Comparison of ENCODE assay signal across 17 cellular contexts in genomic region chr7:75957021-75957736, GRCh38. TPM values are rescaled to one million over a fixed set of nuclear protein-coding genes. Genes with fewer than 3 reads are reported as not detected.
A peak's percentile ranks its signal among the peaks of the same experiment; 100 is the strongest.
DNase-seq lines count a peak whose midpoint lies in the region; ATAC-seq and TF ChIP-seq lines count a peak whose summit lies in the region.
"Had no signal": no experiment of that assay in that cellular context is flagged by ENCODE, and none has a peak within 500 bp of the region (broad histone marks: within the 10 kb centered on the region; RNA-seq: fewer than 3 reads in every experiment).

No MANE protein-coding gene starts in this region.

- ATAC-seq in activated T-cell treated with anti-CD3 and anti-CD28 coated beads, Interleukin-2, amount 50 U/mL, for 72 hours (replicated peaks in 1 of 2): no peak
- no peak for ATAC-seq in activated T-helper 17 cell treated with anti-CD3 and anti-CD28 coated beads, Interleukin-2, amount 50 U/mL, for 72 hours (replicated peaks)
- ATAC-seq: gastroesophageal sphincter had no signal

- 72% methylated on average over 16 of the region's 16 CpGs for WGBS in prostate gland

- no peaks in the 10 kb centered on the region for H3K27me3 Mint-ChIP-seq in chondrocyte (ENCODE audit: low read depth)
- no peaks in the 10 kb centered on the region for H3K27me3 Mint-ChIP-seq in progenitor cell of endocrine pancreas
- no peaks in the 10 kb centered on the region for H3K27me3 Mint-ChIP-seq in activated T-cell treated with anti-CD3 and anti-CD28 coated beads, Interleukin-2, amount 50 U/mL, for 72 hours (ENCODE audit: low read depth)
- no peaks in the 10 kb centered on the region for H3K27me3 Mint-ChIP-seq in activated T-helper 17 cell treated with anti-CD3 and anti-CD28 coated beads, Interleukin-2, amount 50 U/mL, for 72 hours
- H3K27me3 Mint-ChIP-seq: memory B cell had no signal

- no peaks in the 10 kb centered on the region for H3K9me3 Mint-ChIP-seq in chondrocyte (ENCODE audit: low read depth)
- no peaks in the 10 kb centered on the region for H3K9me3 Mint-ChIP-seq in progenitor cell of endocrine pancreas (ENCODE audit: low read depth)
- no peaks in the 10 kb centered on the region for H3K9me3 Mint-ChIP-seq in activated T-cell treated with anti-CD3 and anti-CD28 coated beads, Interleukin-2, amount 50 U/mL, for 72 hours
- no peaks in the 10 kb centered on the region for H3K9me3 Mint-ChIP-seq in activated T-helper 17 cell treated with anti-CD3 and anti-CD28 coated beads, Interleukin-2, amount 50 U/mL, for 72 hours
- H3K9me3 Mint-ChIP-seq: CD4-positive, CD25-positive, alpha-beta regulatory T cell; memory B cell had no signal

- peaks cover 7% of the 10 kb centered on the region for H3K36me3 Mint-ChIP-seq in chondrocyte (ENCODE audit: low read depth)
- peaks cover 23% of the 10 kb centered on the region for H3K36me3 Mint-ChIP-seq in progenitor cell of endocrine pancreas (ENCODE audit: insufficient read depth)
- peaks cover 0 to 1% of the 10 kb centered on the region in 2 donors for H3K36me3 Mint-ChIP-seq in activated T-cell treated with anti-CD3 and anti-CD28 coated beads, Interleukin-2, amount 50 U/mL, for 72 hours (ENCODE audit: insufficient read depth in 2 of 2)
- H3K36me3 Mint-ChIP-seq in activated T-helper 17 cell treated with anti-CD3 and anti-CD28 coated beads, Interleukin-2, amount 50 U/mL, for 72 hours (ENCODE audit: low read depth): peaks cover 33% of the 10 kb centered on the region

- peaks cover 26% of the 10 kb centered on the region for H3K4me1 Mint-ChIP-seq in chondrocyte (ENCODE audit: low read depth)
- peaks cover 11% of the 10 kb centered on the region for H3K4me1 Mint-ChIP-seq in progenitor cell of endocrine pancreas (ENCODE audit: low read depth)
- no peaks in the 10 kb centered on the region for H3K4me1 Mint-ChIP-seq in activated T-cell treated with anti-CD3 and anti-CD28 coated beads, Interleukin-2, amount 50 U/mL, for 72 hours (ENCODE audit: low read depth)
- no peaks in the 10 kb centered on the region for H3K4me1 Mint-ChIP-seq in activated T-helper 17 cell treated with anti-CD3 and anti-CD28 coated beads, Interleukin-2, amount 50 U/mL, for 72 hours

- no peak for TF ChIP-seq CTCF in HEK293 (tag by site-specific recombination; IDR thresholded peaks at IDR 0.05)
- TF ChIP-seq CTCF in chondrocyte (IDR thresholded peaks at IDR 0.05): no peak
- no peak for TF ChIP-seq CTCF in progenitor cell of endocrine pancreas (IDR thresholded peaks at IDR 0.05; ENCODE audit: unreplicated experiment)
- TF ChIP-seq CTCF in prostate gland (IDR thresholded peaks at IDR 0.05): no peak

- H3K27ac ChIP-seq in HEK293 (ENCODE audit: extremely low read depth, low read depth, low read length): no peak overlapping the region
- no peak overlapping the region for H3K27ac ChIP-seq in prostate gland
- H3K27ac ChIP-seq: gastroesophageal sphincter, SJSA1 had no signal

- TF ChIP-seq POLR2A in prostate gland (IDR thresholded peaks at IDR 0.05): no peak

- H3K4me3 Mint-ChIP-seq in chondrocyte (ENCODE audit: unreplicated experiment) (no peak overlapping the region), progenitor cell of endocrine pancreas (ENCODE audit: low read depth) (no peak overlapping the region)
- H3K4me3 Mint-ChIP-seq in activated T-cell treated with anti-CD3 and anti-CD28 coated beads, Interleukin-2, amount 50 U/mL, for 72 hours: no peak overlapping the region
- H3K4me3 Mint-ChIP-seq in activated T-helper 17 cell treated with anti-CD3 and anti-CD28 coated beads, Interleukin-2, amount 50 U/mL, for 72 hours: no peak overlapping the region
- H3K4me3 Mint-ChIP-seq: CD4-positive, CD25-positive, alpha-beta regulatory T cell; memory B cell had no signal

- peaks cover 13 to 23% of the 10 kb centered on the region in 2 experiments; a peak in 2 of 3 replicates for H3K36me3 ChIP-seq in HEK293 (ENCODE audit: control insufficient read depth in 2 of 2, insufficient read depth in 1 of 2, low read length in 2 of 2)
- H3K36me3 ChIP-seq in prostate gland: peaks cover 0 to 4% of the 10 kb centered on the region in 2 donors

- intact Hi-C loops in prostate gland (cut with DNase I): no loop called here

- POLR2A ChIA-PET in HEK293 (lab: Yijun Ruan, JAX): interaction anchor here (1.5 kb wide), 1 partner anchor 42 kb away, joined by 5 read pairs; the partner anchor contains the start of gene POR

- no peaks in the 10 kb centered on the region for H3K9me3 ChIP-seq in HEK293 (ENCODE audit: control insufficient read depth, insufficient read depth, low read depth, low read length)
- H3K9me3 ChIP-seq in prostate gland: no peaks in the 10 kb centered on the region
- H3K9me3 ChIP-seq: gastroesophageal sphincter, SJSA1 had no signal

- DNase-seq in chondrocyte (ENCODE audit: low spot score) (no peak), kidney tubule cell (ENCODE audit: low spot score) (peak; percentile 67), progenitor cell of endocrine pancreas (ENCODE audit: low spot score, unreplicated experiment) (no peak), prostate gland (ENCODE audit: low spot score) (no peak), AG08395 (ENCODE audit: low spot score) (no peak)
- no peak for DNase-seq in activated T-cell treated with anti-CD3 and anti-CD28 coated beads, Interleukin-2, amount 50 U/mL, for 72 hours
- DNase-seq: CD4-positive, CD25-positive, alpha-beta regulatory T cell; GF-D8; NCI-H187 treated with DMSO at 0.1 percent for 48 hours; NCI-H774; stimulated activated CD4-positive, alpha-beta T cell treated with anti-CD3 and anti-CD28 coated beads, Interleukin-4, amount 100 ng/mL, for 24 hours; stimulated activated naive CD4-positive, alpha-beta T cell had no signal

- H3K27me3 ChIP-seq in prostate gland (replicated peaks; ENCODE audit: insufficient read depth): no peaks in the 10 kb centered on the region
- H3K27me3 ChIP-seq: gastroesophageal sphincter, SJSA1 had no signal

- CTCF ChIA-PET in HEK293 (lab: Yijun Ruan, JAX): interaction anchor here (1.1 kb wide), 1 partner anchor 11 kb away, joined by 3 read pairs; no protein-coding TSS in a partner anchor

- H3K4me1 ChIP-seq in HEK293 (ENCODE audit: control insufficient read depth, insufficient read depth, low read length): no peaks in the 10 kb centered on the region
- no peaks in the 10 kb centered on the region for H3K4me1 ChIP-seq in prostate gland (replicated peaks)

- peak overlapping the region; percentile 77 for H3K27ac Mint-ChIP-seq in chondrocyte (ENCODE audit: unreplicated experiment)
- H3K27ac Mint-ChIP-seq in progenitor cell of endocrine pancreas: peak overlapping the region; percentile 90
- no peak overlapping the region for H3K27ac Mint-ChIP-seq in activated T-cell treated with anti-CD3 and anti-CD28 coated beads, Interleukin-2, amount 50 U/mL, for 72 hours
- H3K27ac Mint-ChIP-seq in activated T-helper 17 cell treated with anti-CD3 and anti-CD28 coated beads, Interleukin-2, amount 50 U/mL, for 72 hours: no peak overlapping the region
- H3K27ac Mint-ChIP-seq: CD4-positive, CD25-positive, alpha-beta regulatory T cell; memory B cell had no signal

- H3K4me3 ChIP-seq in HEK293 (ENCODE audit: low read depth, low read length) (no peak overlapping the region), prostate gland (no peak overlapping the region)
- H3K4me3 ChIP-seq: gastroesophageal sphincter, SJSA1 had no signal

TF ChIP-seq in HEK293, 187 proteins besides CTCF, POLR2A, EP300 and RAD21 (continues in another document):
- TF ChIP-seq ZNF175 (tag by site-specific recombination; IDR thresholded peaks at IDR 0.05) (no peak), ZSCAN18 (tag by site-specific recombination; IDR thresholded peaks at IDR 0.05) (no peak), ZNF169 (tag by site-specific recombination; IDR thresholded peaks at IDR 0.05) (no peak), ZNF248 (tag by site-specific recombination; IDR thresholded peaks at IDR 0.05) (no peak), ZNF701 (tag by site-specific recombination; IDR thresholded peaks at IDR 0.05) (no peak)

RNA-seq across cellular contexts. Expression of gene TMEM120A, which starts 37.2 kb away (rescaled TPM):
- total RNA-seq in chondrocyte (28.8 to 36.0 TPM (median 30.6 TPM) in 3 replicates), progenitor cell of endocrine pancreas (35.7 and 39.3 TPM in 2 replicates), prostate gland (10 to 100 TPM; 20.2 to 40.8 TPM)
- 10 to 100 TPM; 23.5 to 25.4 TPM for total RNA-seq in activated T-cell treated with anti-CD3 and anti-CD28 coated beads, Interleukin-2, amount 50 U/mL, for 72 hours
- total RNA-seq in activated T-helper 17 cell treated with anti-CD3 and anti-CD28 coated beads, Interleukin-2, amount 50 U/mL, for 72 hours: 10 to 100 TPM; 30.5 to 51.7 TPM

RNA-seq across cellular contexts. Expression of gene POR, which starts 42.2 kb away (rescaled TPM):
- total RNA-seq in chondrocyte: 53.8 to 62.2 TPM (median 55.6 TPM) in 3 replicates
- 87.2 and 91.5 TPM in 2 replicates for total RNA-seq in progenitor cell of endocrine pancreas
- 100 to 1,000 TPM in 1 of 2 donors, 10 to 100 TPM in 1; 88.0 to 136 TPM for total RNA-seq in prostate gland
- total RNA-seq in activated T-cell treated with anti-CD3 and anti-CD28 coated beads, Interleukin-2, amount 50 U/mL, for 72 hours: 10 to 100 TPM; 31.6 to 42.7 TPM
- 10 to 100 TPM; 24.4 to 53.7 TPM for total RNA-seq in activated T-helper 17 cell treated with anti-CD3 and anti-CD28 coated beads, Interleukin-2, amount 50 U/mL, for 72 hours

Comparison
In these comparisons a context has a peak if more than half of its experiments do, and no peak if none do; other contexts are left out.
1. H3K27ac Mint-ChIP-seq: peak in chondrocyte (single experiment) and progenitor cell of endocrine pancreas (single experiment); none in activated T-cell treated with anti-CD3 and anti-CD28 coated beads, Interleukin-2, amount 50 U/mL, for 72 hours (single experiment) and activated T-helper 17 cell treated with anti-CD3 and anti-CD28 coated beads, Interleukin-2, amount 50 U/mL, for 72 hours (single experiment).